In the genomic region with DNA sequence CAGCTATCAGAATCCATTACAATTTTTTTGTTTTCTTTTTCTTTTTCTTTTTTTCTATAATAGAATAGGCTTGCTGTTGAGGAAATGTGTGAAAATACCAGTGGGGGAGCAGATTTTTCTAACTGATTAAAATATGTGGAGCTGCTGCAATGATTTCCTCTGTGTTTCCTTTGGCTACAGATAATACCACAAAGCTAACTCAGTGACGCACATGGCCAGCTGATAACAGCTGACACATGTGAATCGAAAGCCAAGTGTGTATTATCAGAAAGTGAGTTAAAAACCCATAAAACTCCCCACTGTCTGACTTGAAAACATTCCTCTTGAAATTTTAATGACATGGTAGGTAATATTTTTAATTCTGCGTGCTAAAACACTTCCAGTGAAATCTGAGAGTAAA, we compare ENCODE assay signal across 9 cellular contexts.
DNase-seq lines count a peak whose midpoint lies in the region; ATAC-seq and TF ChIP-seq lines count a peak whose summit lies in the region.
"Had no signal": no experiment of that assay in that cellular context is flagged by ENCODE, and none has a peak within 500 bp of the region (broad histone marks: within the 10 kb centered on the region; RNA-seq: fewer than 3 reads in every experiment).

No MANE protein-coding gene starts in this region.

- H3K4me1 ChIP-seq in mucosa of stomach (ENCODE audit: control insufficient read depth, insufficient read depth, low read length) = peaks cover 7% of the 10 kb centered on the region

- H3K9ac ChIP-seq in mucosa of stomach (ENCODE audit: low read length) = no peak overlapping the region

- H3K4me3 ChIP-seq in mucosa of stomach (ENCODE audit: low read length) (peak overlapping the region; percentile 9), dorsolateral prefrontal cortex (no peak overlapping the region)
- H3K4me3 ChIP-seq: skin epidermis had no signal

- H3K9me3 ChIP-seq in mucosa of stomach (ENCODE audit: control insufficient read depth, low read length) = no peaks in the 10 kb centered on the region

- no peak for TF ChIP-seq CTCF in dorsolateral prefrontal cortex (IDR thresholded peaks at IDR 0.05 in 54 of 56, conservative IDR thresholded peaks at IDR 0.05 in 2 of 56; ENCODE audit: low read depth in 1 of 56, partially characterized antibody in 56 of 56)

- peaks cover 7% of the 10 kb centered on the region for H3K27me3 Mint-ChIP-seq in activated naive CD8-positive, alpha-beta T cell treated with anti-CD3 and anti-CD28 coated beads for 36 hours

- H3K36me3 ChIP-seq in mucosa of stomach (ENCODE audit: control insufficient read depth, insufficient read depth, low read length) = no peaks in the 10 kb centered on the region

- DNase-seq in activated naive CD8-positive, alpha-beta T cell treated with anti-CD3 and anti-CD28 coated beads for 36 hours = peak; percentile 43
- no peak for DNase-seq in posterior vena cava (ENCODE audit: low spot score)
- DNase-seq in NCI-H748 treated with DMSO at 0.1 percent for 48 hours (lab: John Stamatoyannopoulos, UW) = no peak
- no peak for DNase-seq in dorsolateral prefrontal cortex
- no peak for DNase-seq in left colon

- H3K4me1 Mint-ChIP-seq in activated naive CD8-positive, alpha-beta T cell treated with anti-CD3 and anti-CD28 coated beads for 36 hours = peaks cover 30% of the 10 kb centered on the region

- H3K9me3 Mint-ChIP-seq in activated naive CD8-positive, alpha-beta T cell treated with anti-CD3 and anti-CD28 coated beads for 36 hours = no peaks in the 10 kb centered on the region

- peak overlapping the region; percentile 69 for H3K27ac Mint-ChIP-seq in activated naive CD8-positive, alpha-beta T cell treated with anti-CD3 and anti-CD28 coated beads for 36 hours

- intact Hi-C loops in posterior vena cava (cut with DNase I) = no loop called here
- intact Hi-C loops in dorsolateral prefrontal cortex (cut with DNase I) = no loop called here
- intact Hi-C loops in left colon (cut with DNase I, micrococcal nuclease) = no loop called here

- no peak overlapping the region for H3K27ac ChIP-seq in dorsolateral prefrontal cortex

- ATAC-seq in GM18873 (IDR thresholded peaks at IDR 0.05; ENCODE audit: low FRiP score, unreplicated experiment) = peak; percentile 49
- ATAC-seq in HG03175 (IDR thresholded peaks at IDR 0.05; ENCODE audit: unreplicated experiment) = peak; percentile 77
- ATAC-seq in left colon = no peak

- H3K27me3 ChIP-seq in mucosa of stomach (ENCODE audit: control insufficient read depth, insufficient read depth, low read length) = no peaks in the 10 kb centered on the region
- H3K27me3 ChIP-seq in dorsolateral prefrontal cortex = peaks cover 0 to 5% (median 0%) of the 10 kb centered on the region in 45 donors

- H3K4me3 Mint-ChIP-seq in activated naive CD8-positive, alpha-beta T cell treated with anti-CD3 and anti-CD28 coated beads for 36 hours = no peak overlapping the region

- H3K36me3 Mint-ChIP-seq in activated naive CD8-positive, alpha-beta T cell treated with anti-CD3 and anti-CD28 coated beads for 36 hours = peaks cover 10% of the 10 kb centered on the region
